In genomic region chr2:231065966-231066365, GRCh38 we compare ENCODE assay signal across 1 cellular context.
A peak's percentile ranks its signal among the peaks of the same experiment; 100 is the strongest.
TF ChIP-seq lines count a peak whose summit lies in the region.

No MANE protein-coding gene starts in this region.

TF ChIP-seq in HepG2, 621 proteins besides CTCF, POLR2A, EP300 and RAD21 (continued from another document and continues in another):
- TF ChIP-seq TOPORS (CRISPR knock-in tag; IDR thresholded peaks at IDR 0.05) (no peak), NFIB (CRISPR knock-in tag; IDR thresholded peaks at IDR 0.05; ENCODE audit: borderline replicate concordance) (no peak), KLF13 (CRISPR knock-in tag; IDR thresholded peaks at IDR 0.05) (no peak), ZBTB7B (CRISPR knock-in tag; IDR thresholded peaks at IDR 0.05) (no peak), HMG20A (CRISPR knock-in tag; IDR thresholded peaks at IDR 0.05; ENCODE audit: borderline replicate concordance) (peak; percentile 77), IRF2 (CRISPR knock-in tag; IDR thresholded peaks at IDR 0.05) (0 out of 2 replicates have a peak, but pooled peaks have one; percentile 18), FOXC1 (CRISPR knock-in tag; IDR thresholded peaks at IDR 0.05; ENCODE audit: borderline replicate concordance) (no peak), MEF2D (CRISPR knock-in tag; IDR thresholded peaks at IDR 0.05) (peak; percentile 43; the same call in 1 of the 2 replicates), FOXP1 (IDR thresholded peaks at IDR 0.05) (no peak), FOXP1 (CRISPR knock-in tag; IDR thresholded peaks at IDR 0.05) (peak; percentile 76), ZNF878 (CRISPR knock-in tag; IDR thresholded peaks at IDR 0.05) (no peak), FIP1L1 (IDR thresholded peaks at IDR 0.05; ENCODE audit: borderline replicate concordance, insufficient read depth, low read depth, low read length) (no peak), PAX8 (CRISPR knock-in tag; IDR thresholded peaks at IDR 0.05; ENCODE audit: borderline replicate concordance) (no peak), SRF (IDR thresholded peaks at IDR 0.05; ENCODE audit: low read depth, low read length) (no peak), ATF4 (CRISPR knock-in tag; IDR thresholded peaks at IDR 0.05) (peak in 1 of 2 experiments; percentile 94; a peak in 2 of 4 replicates), KDM1A (CRISPR knock-in tag; IDR thresholded peaks at IDR 0.05) (no peak), RFXANK (CRISPR knock-in tag; IDR thresholded peaks at IDR 0.05) (no peak), FOSL2 (CRISPR knock-in tag; IDR thresholded peaks at IDR 0.05) (peak; percentile 22; the same call in 1 of the 2 replicates), FOXK1 (CRISPR knock-in tag; IDR thresholded peaks at IDR 0.05; ENCODE audit: borderline replicate concordance, low read depth) (0 out of 2 replicates have a peak, but pooled peaks have one; percentile 56), KMT2A (CRISPR knock-in tag; IDR thresholded peaks at IDR 0.05) (no peak), SRY (CRISPR knock-in tag; IDR thresholded peaks at IDR 0.05) (no peak), ATF3 (CRISPR knock-in tag; IDR thresholded peaks at IDR 0.05) (peak; percentile 83), ZNF513 (CRISPR knock-in tag; conservative IDR thresholded peaks at IDR 0.05) (no peak), MIXL1 (CRISPR knock-in tag; IDR thresholded peaks at IDR 0.05) (peak; percentile 62; the same call in 1 of the 2 replicates), ZSCAN9 (CRISPR knock-in tag; IDR thresholded peaks at IDR 0.05; ENCODE audit: borderline replicate concordance) (peak; percentile 58; the same call in 1 of the 2 replicates), HOXA9 (CRISPR knock-in tag; IDR thresholded peaks at IDR 0.05; ENCODE audit: borderline replicate concordance) (no peak), HHEX (CRISPR knock-in tag; IDR thresholded peaks at IDR 0.05) (0 out of 2 replicates have a peak, but pooled peaks have one; percentile 37), ZNF781 (CRISPR knock-in tag; IDR thresholded peaks at IDR 0.05; ENCODE audit: borderline replicate concordance, not compliant biosample characterization) (no peak), NFE2L1 (CRISPR knock-in tag; IDR thresholded peaks at IDR 0.05; ENCODE audit: borderline replicate concordance) (no peak), SETDB1 (CRISPR knock-in tag; IDR thresholded peaks at IDR 0.05; ENCODE audit: borderline replicate concordance) (no peak), GATAD1 (CRISPR knock-in tag; IDR thresholded peaks at IDR 0.05) (peak; percentile 44; the same call in 1 of the 2 replicates), DMTF1 (CRISPR knock-in tag; IDR thresholded peaks at IDR 0.05) (no peak), XRCC5 (optimal IDR thresholded peaks at IDR 0.05; ENCODE audit: low read length) (no peak), ZBTB8A (CRISPR knock-in tag; IDR thresholded peaks at IDR 0.05; ENCODE audit: borderline replicate concordance, low read depth) (no peak), ZBTB42 (CRISPR knock-in tag; IDR thresholded peaks at IDR 0.05) (no peak), DPF2 (CRISPR knock-in tag; IDR thresholded peaks at IDR 0.05; ENCODE audit: borderline replicate concordance, low read depth) (no peak), ARID5B (CRISPR knock-in tag; IDR thresholded peaks at IDR 0.05) (peak; percentile 90), GFI1 (CRISPR knock-in tag; IDR thresholded peaks at IDR 0.05; ENCODE audit: borderline replicate concordance) (no peak), ZNF616 (CRISPR knock-in tag; IDR thresholded peaks at IDR 0.05; ENCODE audit: low read depth) (no peak), ONECUT2 (CRISPR knock-in tag; IDR thresholded peaks at IDR 0.05) (no peak), SIX1 (CRISPR knock-in tag; IDR thresholded peaks at IDR 0.05; ENCODE audit: borderline replicate concordance) (0 out of 2 replicates have a peak, but pooled peaks have one; percentile 26), ISL2 (CRISPR knock-in tag; IDR thresholded peaks at IDR 0.05) (peak; percentile 57; the same call in 1 of the 2 replicates), ZNF749 (CRISPR knock-in tag; IDR thresholded peaks at IDR 0.05; ENCODE audit: borderline replicate concordance) (no peak)
- TF ChIP-seq, protein P1, sequence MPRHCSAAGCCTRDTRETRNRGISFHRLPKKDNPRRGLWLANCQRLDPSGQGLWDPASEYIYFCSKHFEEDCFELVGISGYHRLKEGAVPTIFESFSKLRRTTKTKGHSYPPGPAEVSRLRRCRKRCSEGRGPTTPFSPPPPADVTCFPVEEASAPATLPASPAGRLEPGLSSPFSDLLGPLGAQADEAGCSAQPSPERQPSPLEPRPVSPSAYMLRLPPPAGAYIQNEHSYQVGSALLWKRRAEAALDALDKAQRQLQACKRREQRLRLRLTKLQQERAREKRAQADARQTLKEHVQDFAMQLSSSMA (CRISPR knock-in tag; IDR thresholded peaks at IDR 0.05): no peak
- TF ChIP-seq, protein P2, sequence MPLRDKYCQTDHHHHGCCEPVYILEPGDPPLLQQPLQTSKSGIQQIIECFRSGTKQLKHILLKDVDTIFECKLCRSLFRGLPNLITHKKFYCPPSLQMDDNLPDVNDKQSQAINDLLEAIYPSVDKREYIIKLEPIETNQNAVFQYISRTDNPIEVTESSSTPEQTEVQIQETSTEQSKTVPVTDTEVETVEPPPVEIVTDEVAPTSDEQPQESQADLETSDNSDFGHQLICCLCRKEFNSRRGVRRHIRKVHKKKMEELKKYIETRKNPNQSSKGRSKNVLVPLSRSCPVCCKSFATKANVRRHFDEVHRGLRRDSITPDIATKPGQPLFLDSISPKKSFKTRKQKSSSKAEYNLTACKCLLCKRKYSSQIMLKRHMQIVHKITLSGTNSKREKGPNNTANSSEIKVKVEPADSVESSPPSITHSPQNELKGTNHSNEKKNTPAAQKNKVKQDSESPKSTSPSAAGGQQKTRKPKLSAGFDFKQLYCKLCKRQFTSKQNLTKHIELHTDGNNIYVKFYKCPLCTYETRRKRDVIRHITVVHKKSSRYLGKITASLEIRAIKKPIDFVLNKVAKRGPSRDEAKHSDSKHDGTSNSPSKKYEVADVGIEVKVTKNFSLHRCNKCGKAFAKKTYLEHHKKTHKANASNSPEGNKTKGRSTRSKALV (CRISPR knock-in tag; IDR thresholded peaks at IDR 0.05): no peak
- TF ChIP-seq, protein P3, sequence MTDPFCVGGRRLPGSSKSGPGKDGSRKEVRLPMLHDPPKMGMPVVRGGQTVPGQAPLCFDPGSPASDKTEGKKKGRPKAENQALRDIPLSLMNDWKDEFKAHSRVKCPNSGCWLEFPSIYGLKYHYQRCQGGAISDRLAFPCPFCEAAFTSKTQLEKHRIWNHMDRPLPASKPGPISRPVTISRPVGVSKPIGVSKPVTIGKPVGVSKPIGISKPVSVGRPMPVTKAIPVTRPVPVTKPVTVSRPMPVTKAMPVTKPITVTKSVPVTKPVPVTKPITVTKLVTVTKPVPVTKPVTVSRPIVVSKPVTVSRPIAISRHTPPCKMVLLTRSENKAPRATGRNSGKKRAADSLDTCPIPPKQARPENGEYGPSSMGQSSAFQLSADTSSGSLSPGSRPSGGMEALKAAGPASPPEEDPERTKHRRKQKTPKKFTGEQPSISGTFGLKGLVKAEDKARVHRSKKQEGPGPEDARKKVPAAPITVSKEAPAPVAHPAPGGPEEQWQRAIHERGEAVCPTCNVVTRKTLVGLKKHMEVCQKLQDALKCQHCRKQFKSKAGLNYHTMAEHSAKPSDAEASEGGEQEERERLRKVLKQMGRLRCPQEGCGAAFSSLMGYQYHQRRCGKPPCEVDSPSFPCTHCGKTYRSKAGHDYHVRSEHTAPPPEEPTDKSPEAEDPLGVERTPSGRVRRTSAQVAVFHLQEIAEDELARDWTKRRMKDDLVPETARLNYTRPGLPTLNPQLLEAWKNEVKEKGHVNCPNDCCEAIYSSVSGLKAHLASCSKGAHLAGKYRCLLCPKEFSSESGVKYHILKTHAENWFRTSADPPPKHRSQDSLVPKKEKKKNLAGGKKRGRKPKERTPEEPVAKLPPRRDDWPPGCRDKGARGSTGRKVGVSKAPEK (CRISPR knock-in tag; IDR thresholded peaks at IDR 0.05; ENCODE audit: borderline replicate concordance): no peak
- TF ChIP-seq, protein P4, sequence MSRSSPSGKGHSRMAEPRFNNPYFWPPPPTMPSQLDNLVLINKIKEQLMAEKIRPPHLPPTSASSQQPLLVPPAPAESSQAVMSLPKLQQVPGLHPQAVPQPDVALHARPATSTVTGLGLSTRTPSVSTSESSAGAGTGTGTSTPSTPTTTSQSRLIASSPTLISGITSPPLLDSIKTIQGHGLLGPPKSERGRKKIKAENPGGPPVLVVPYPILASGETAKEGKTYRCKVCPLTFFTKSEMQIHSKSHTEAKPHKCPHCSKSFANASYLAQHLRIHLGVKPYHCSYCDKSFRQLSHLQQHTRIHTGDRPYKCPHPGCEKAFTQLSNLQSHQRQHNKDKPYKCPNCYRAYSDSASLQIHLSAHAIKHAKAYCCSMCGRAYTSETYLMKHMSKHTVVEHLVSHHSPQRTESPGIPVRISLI (CRISPR knock-in tag; IDR thresholded peaks at IDR 0.05; ENCODE audit: borderline replicate concordance): no peak
